ENCODE assay signal across 9 cellular contexts in genomic region chr9:136133191-136133958, GRCh38. TPM values are rescaled to one million over a fixed set of nuclear protein-coding genes. Genes with fewer than 3 reads are reported as not detected.
DNase-seq lines count a peak whose midpoint lies in the region; ATAC-seq and TF ChIP-seq lines count a peak whose summit lies in the region.
"Had no signal": no experiment of that assay in that cellular context is flagged by ENCODE, and none has a peak within 500 bp of the region (broad histone marks: within the 10 kb centered on the region; RNA-seq: fewer than 3 reads in every experiment).

No MANE protein-coding gene starts in this region.

- peak overlapping the region; percentile 46 for H3K4me2 ChIP-seq in mesendoderm (ENCODE audit: low read length)

- H3K79me1 ChIP-seq in mesendoderm (ENCODE audit: low read length), result no peaks in the 10 kb centered on the region

- no peaks in the 10 kb centered on the region for H3K36me3 ChIP-seq in colonic mucosa
- no peaks in the 10 kb centered on the region for H3K36me3 ChIP-seq in mesendoderm (ENCODE audit: control insufficient read depth, insufficient read depth, low read length)

- H3K4ac ChIP-seq in mesendoderm (ENCODE audit: low read depth, low read length), result no peak overlapping the region

- H3K4me1 ChIP-seq in colonic mucosa (no peaks in the 10 kb centered on the region), mesendoderm (ENCODE audit: control insufficient read depth, low read depth, low read length) (no peaks in the 10 kb centered on the region)

- H3K79me2 ChIP-seq in mesendoderm (ENCODE audit: control insufficient read depth, insufficient read depth, low read length), result no peaks in the 10 kb centered on the region

- peak; percentile 29 to 74 (median 69) for DNase-seq in NCI-H1417 (lab: John Stamatoyannopoulos, UW)
- DNase-seq in NCI-H1417 treated with DMSO at 0.1 percent for 48 hours (lab: John Stamatoyannopoulos, UW), result no peak
- peak; percentile 85 for DNase-seq in NCI-H69 (lab: John Stamatoyannopoulos, UW)
- no peak for DNase-seq in colonic mucosa
- DNase-seq in mesendoderm, result peak; percentile 58
- DNase-seq in occipital lobe (lab: John Stamatoyannopoulos, UW), result no peak
- no peak for DNase-seq in omental fat pad (ENCODE audit: low spot score)

- H3K23ac ChIP-seq in mesendoderm (ENCODE audit: low read length), result no peak overlapping the region

- no peak overlapping the region for H3K9ac ChIP-seq in colonic mucosa (ENCODE audit: low read depth in 2 of 2, low read length in 2 of 2)
- H3K9ac ChIP-seq in mesendoderm (ENCODE audit: low read length), result peak overlapping the region; percentile 49

- no peak overlapping the region for H2BK120ac ChIP-seq in mesendoderm (ENCODE audit: low read depth, low read length)

- H3K56ac ChIP-seq in mesendoderm (ENCODE audit: low read length), result peak overlapping the region; percentile 56

- no peak overlapping the region for H3K18ac ChIP-seq in mesendoderm (ENCODE audit: low read length)

- H4K5ac ChIP-seq in mesendoderm (ENCODE audit: low read length), result no peak overlapping the region

- H3K9me3 ChIP-seq in colonic mucosa, result no peaks in the 10 kb centered on the region

- no peak overlapping the region for H2BK15ac ChIP-seq in mesendoderm (replicated peaks; ENCODE audit: low read depth)

- TF ChIP-seq CTCF in colonic mucosa (IDR thresholded peaks at IDR 0.05) (no peak), omental fat pad (IDR thresholded peaks at IDR 0.05) (no peak)

- H3K27ac ChIP-seq in colonic mucosa, result no peak overlapping the region
- no peak overlapping the region for H3K27ac ChIP-seq in mesendoderm (ENCODE audit: low read depth, low read length)
- H3K27ac ChIP-seq: C4-2B had no signal

- H3K4me3 ChIP-seq in colonic mucosa (peak overlapping the region; percentile 9), mesendoderm (ENCODE audit: low read length) (no peak overlapping the region)

- H3K27me3 ChIP-seq in colonic mucosa (peaks cover 37% of the 10 kb centered on the region), mesendoderm (ENCODE audit: insufficient read depth, low read length, poor library complexity) (peaks cover 10% of the 10 kb centered on the region)

- H2AK5ac ChIP-seq in mesendoderm (ENCODE audit: low read length), result no peak overlapping the region

- no CpG with 5 or more reads among the region's 69 CpGs for WGBS in mesendoderm (ENCODE audit: extremely low coverage, insufficient coverage, low lambda C conversion rate)

- no peak overlapping the region for H4K8ac ChIP-seq in mesendoderm (ENCODE audit: low read depth, low read length)

- H2BK5ac ChIP-seq in mesendoderm (ENCODE audit: low read length), result no peak overlapping the region

- intact Hi-C loops in colonic mucosa (cut with DNase I), result no loop called here

- no peak for ATAC-seq in GM18505 (IDR thresholded peaks at IDR 0.05; ENCODE audit: unreplicated experiment)
- no peak for ATAC-seq in omental fat pad (ENCODE audit: low FRiP score)

- no peak for TF ChIP-seq POLR2A in GM18505 (IDR thresholded peaks at IDR 0.05; ENCODE audit: borderline replicate concordance, extremely low read depth, insufficient read depth, insufficient read length)

RNA-seq across cellular contexts. Expression of gene TMEM250, which starts 14.7 kb away (rescaled TPM):
- 10 to 100 TPM; 40.9 to 67.2 TPM for total RNA-seq in colonic mucosa
- polyA plus RNA-seq in mesendoderm (2013, experiment 1 of 2), result 21.7 TPM
- 22.2 TPM for polyA plus RNA-seq in mesendoderm (2013, experiment 2 of 2)
- total RNA-seq in occipital lobe, result 26.4 TPM
- total RNA-seq in omental fat pad, result 10 to 100 TPM; 23.8 to 31.1 (median 28.4) TPM

RNA-seq across cellular contexts. Expression of gene NACC2, which starts 38.3 kb away (rescaled TPM):
- total RNA-seq in colonic mucosa (10 to 100 TPM; 20.3 to 21.0 TPM), occipital lobe (5.9 TPM), omental fat pad (10 to 100 TPM; 22.9 to 37.6 (median 24.8) TPM)
- polyA plus RNA-seq in mesendoderm (2013, experiment 1 of 2), result 2.0 TPM
- 2.2 TPM for polyA plus RNA-seq in mesendoderm (2013, experiment 2 of 2)

Comparison
In these comparisons a context has a peak if more than half of its experiments do, and no peak if none do; other contexts are left out.
1. DNase-seq: peak in NCI-H1417 (3 of 3), NCI-H69 (single experiment) and mesendoderm (single experiment); none in NCI-H1417 treated with DMSO at 0.1 percent for 48 hours (single experiment), colonic mucosa (single experiment), occipital lobe (single experiment) and omental fat pad (single experiment).